11 cellular contexts compared by ENCODE assay signal in the genomic region with DNA sequence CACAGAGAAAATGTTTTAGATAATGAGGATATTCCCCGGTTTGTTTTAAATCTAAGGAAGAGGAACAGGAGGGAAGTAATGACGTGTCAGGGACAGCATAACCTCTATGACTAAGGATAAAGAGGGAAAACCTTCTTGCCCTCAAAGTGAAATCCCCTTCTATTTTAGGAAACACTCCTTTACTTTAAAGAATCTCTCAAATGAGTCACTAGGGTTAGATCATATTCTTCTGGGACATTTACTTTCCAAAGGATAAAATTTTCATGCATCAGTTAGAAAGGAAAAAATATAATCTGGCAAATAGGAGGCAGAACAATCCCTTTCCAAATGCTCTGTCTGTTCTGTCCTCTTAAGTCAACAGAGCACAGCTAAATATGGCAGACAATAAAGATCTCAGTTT. TPM values are rescaled to one million over a fixed set of nuclear protein-coding genes. Genes with fewer than 3 reads are reported as not detected.
DNase-seq lines count a peak whose midpoint lies in the region; ATAC-seq, FAIRE-seq and TF ChIP-seq lines count a peak whose summit lies in the region.
"Had no signal": no experiment of that assay in that cellular context is flagged by ENCODE, and none has a peak within 500 bp of the region (broad histone marks: within the 10 kb centered on the region; RNA-seq: fewer than 3 reads in every experiment).

No MANE protein-coding gene starts in this region.

- no peak overlapping the region for H2AK5ac ChIP-seq in mesendoderm (ENCODE audit: low read length)

- H3K4me2 ChIP-seq in A549 (peak overlapping the region; percentile 27; the same call in 2 of the 3 replicates), mesendoderm (ENCODE audit: low read length) (no peak overlapping the region)

- H3K27ac ChIP-seq in A549 (no peak overlapping the region), HEK293 (ENCODE audit: extremely low read depth, low read depth, low read length) (no peak overlapping the region), mesendoderm (ENCODE audit: low read depth, low read length) (no peak overlapping the region)
- H3K27ac ChIP-seq: Peyer's patch, stomach had no signal

- TF ChIP-seq CTCF in A549 (IDR thresholded peaks at IDR 0.05) (no peak), HEK293 (tag by site-specific recombination; IDR thresholded peaks at IDR 0.05) (no peak), astrocyte of the spinal cord (IDR thresholded peaks at IDR 0.05; ENCODE audit: low read depth, low read length) (no peak)

- TF ChIP-seq RAD21 in A549 (conservative IDR thresholded peaks at IDR 0.05 in 1 of 2, IDR thresholded peaks at IDR 0.05 in 1 of 2) = no peak

- no peaks in the 10 kb centered on the region for H3K79me1 ChIP-seq in mesendoderm (ENCODE audit: low read length)

- no peak for FAIRE-seq in A549 (lab: Jason Lieb, UNC)

- CTCF ChIA-PET in A549 (lab: Yijun Ruan, JAX) (no interaction called here), HEK293 (lab: Yijun Ruan, JAX) (no interaction called here)

- no peaks in the 10 kb centered on the region for H3K79me2 ChIP-seq in mesendoderm (ENCODE audit: control insufficient read depth, insufficient read depth, low read length)

- in situ Hi-C loops in astrocyte of the spinal cord (cut with HindIII; ENCODE audit: low sequenced_read_pairs) = no loop called here

- DNase-seq in A549 (ENCODE audit: low read depth in 1 of 2, low spot score in 1 of 2) = peak in 1 of 2 experiments; percentile 32
- peak; percentile 84 for DNase-seq in astrocyte of the spinal cord (ENCODE audit: low read depth, low spot score)
- peak; percentile 81 for DNase-seq in iris pigment epithelial cell (ENCODE audit: low read depth)
- no peak for DNase-seq in NCI-H510A (lab: John Stamatoyannopoulos, UW)
- no peak for DNase-seq in mesendoderm
- no peak for DNase-seq in cerebellar nuclear complex (lab: John Stamatoyannopoulos, UW)
- DNase-seq: activated CD4-positive, alpha-beta T cell treated with anti-CD3 and anti-CD28 coated beads for 4 hours; Peyer's patch; stomach had no signal

- H3K36me3 ChIP-seq in HEK293 (ENCODE audit: control insufficient read depth in 2 of 2, insufficient read depth in 1 of 2, low read length in 2 of 2) (no peaks in the 10 kb centered on the region), mesendoderm (ENCODE audit: control insufficient read depth, insufficient read depth, low read length) (no peaks in the 10 kb centered on the region)
- H3K36me3 ChIP-seq: Peyer's patch, stomach had no signal

- H2BK5ac ChIP-seq in mesendoderm (ENCODE audit: low read length) = no peak overlapping the region

- no peaks in the 10 kb centered on the region for H3K27me3 ChIP-seq in mesendoderm (ENCODE audit: insufficient read depth, low read length, poor library complexity)
- H3K27me3 ChIP-seq: Peyer's patch, stomach had no signal

- TF ChIP-seq POLR2A in A549 (IDR thresholded peaks at IDR 0.05; ENCODE audit: low read length) = no peak

- H3K4me1 ChIP-seq in A549 (peaks cover 15% of the 10 kb centered on the region; the same call in 1 of the 3 replicates), HEK293 (ENCODE audit: control insufficient read depth, insufficient read depth, low read length) (no peaks in the 10 kb centered on the region; the same call in 1 of the 2 replicates), mesendoderm (ENCODE audit: control insufficient read depth, low read depth, low read length) (no peaks in the 10 kb centered on the region)
- H3K4me1 ChIP-seq: Peyer's patch had no signal

- POLR2A ChIA-PET in A549 (lab: Yijun Ruan, JAX) (interaction anchor here (0.8 kb wide), 1 partner anchor 11 kb away, joined by 3 read pairs; no protein-coding TSS in a partner anchor), HEK293 (lab: Yijun Ruan, JAX) (no interaction called here)

- H2BK120ac ChIP-seq in mesendoderm (ENCODE audit: low read depth, low read length) = no peak overlapping the region

- H4K8ac ChIP-seq in mesendoderm (ENCODE audit: low read depth, low read length) = no peak overlapping the region

- no peak overlapping the region for H3K4ac ChIP-seq in mesendoderm (ENCODE audit: low read depth, low read length)

- no peak for TF ChIP-seq EP300 in A549 (IDR thresholded peaks at IDR 0.05)

- no peak overlapping the region for H4K5ac ChIP-seq in mesendoderm (ENCODE audit: low read length)

- H3K9me3 ChIP-seq in A549 = peaks cover 5% of the 10 kb centered on the region; the same call in 1 of the 3 replicates
- no peaks in the 10 kb centered on the region for H3K9me3 ChIP-seq in HEK293 (ENCODE audit: control insufficient read depth, insufficient read depth, low read depth, low read length)
- H3K9me3 ChIP-seq: Peyer's patch had no signal

- H2BK15ac ChIP-seq in mesendoderm (replicated peaks; ENCODE audit: low read depth) = no peak overlapping the region

- no peak overlapping the region for H3K23ac ChIP-seq in mesendoderm (ENCODE audit: low read length)

- ATAC-seq in A549 (peak; percentile 75 to 78; a peak in 5 of 6 replicates), GM18858 (IDR thresholded peaks at IDR 0.05; ENCODE audit: unreplicated experiment) (no peak)

- H3K4me3 ChIP-seq in A549 (no peak overlapping the region), HEK293 (ENCODE audit: low read depth, low read length) (no peak overlapping the region), astrocyte of the spinal cord (ENCODE audit: low read depth, low read length) (no peak overlapping the region), mesendoderm (ENCODE audit: low read length) (no peak overlapping the region)
- H3K4me3 ChIP-seq: Peyer's patch, stomach had no signal

- 6% methylated on average over 2 of the region's 2 CpGs for WGBS in A549 (ENCODE audit: missing lambda C conversion rate)
- WGBS in mesendoderm (ENCODE audit: extremely low coverage, insufficient coverage, low lambda C conversion rate) = no CpG with 5 or more reads among the region's 2 CpGs

- no peak overlapping the region for H3K18ac ChIP-seq in mesendoderm (ENCODE audit: low read length)

- H3K9ac ChIP-seq in mesendoderm (ENCODE audit: low read length) = no peak overlapping the region

- H3K56ac ChIP-seq in mesendoderm (ENCODE audit: low read length) = no peak overlapping the region

TF ChIP-seq in A549, 52 proteins besides CTCF, POLR2A, EP300 and RAD21:
- TF ChIP-seq HDAC2 (IDR thresholded peaks at IDR 0.05) = no peak
- TF ChIP-seq CEBPB (IDR thresholded peaks at IDR 0.05) = no peak
- no peak for TF ChIP-seq KDM1A (IDR thresholded peaks at IDR 0.05; ENCODE audit: low read depth)
- TF ChIP-seq MAX (IDR thresholded peaks at IDR 0.05) = no peak
- no peak for TF ChIP-seq FOSL2 (IDR thresholded peaks at IDR 0.05)
- TF ChIP-seq FOSL2 (CRISPR knock-in tag; IDR thresholded peaks at IDR 0.05) = peak; percentile 65
- no peak for TF ChIP-seq ZNF302 (CRISPR knock-in tag; IDR thresholded peaks at IDR 0.05)

TF ChIP-seq in HEK293, 187 proteins besides CTCF, POLR2A, EP300 and RAD21 (continues in another document):
- TF ChIP-seq BCL11A (tag by site-specific recombination; IDR thresholded peaks at IDR 0.05; ENCODE audit: low read depth) = no peak
- peak; percentile 43; the same call in 1 of the 2 replicates for TF ChIP-seq ZNF184 (tag by site-specific recombination; IDR thresholded peaks at IDR 0.05)
- 0 out of 2 replicates have a peak, but pooled peaks have one; percentile 18 for TF ChIP-seq ZNF629 (tag by site-specific recombination; IDR thresholded peaks at IDR 0.05)
- TF ChIP-seq ZNF426 (tag by site-specific recombination; IDR thresholded peaks at IDR 0.05) = no peak
- TF ChIP-seq ZNF548 (tag by site-specific recombination; IDR thresholded peaks at IDR 0.05) = no peak
- peak; percentile 38; the same call in 1 of the 2 replicates for TF ChIP-seq PRDM6 (tag by site-specific recombination; IDR thresholded peaks at IDR 0.05)
- TF ChIP-seq ZNF23 (tag by site-specific recombination; IDR thresholded peaks at IDR 0.05; ENCODE audit: borderline replicate concordance) = no peak
- TF ChIP-seq ZNF433 (tag by site-specific recombination; IDR thresholded peaks at IDR 0.05; ENCODE audit: low read depth) = no peak
- no peak for TF ChIP-seq YY1 (tag by site-specific recombination; IDR thresholded peaks at IDR 0.05)
- TF ChIP-seq, protein P1, sequence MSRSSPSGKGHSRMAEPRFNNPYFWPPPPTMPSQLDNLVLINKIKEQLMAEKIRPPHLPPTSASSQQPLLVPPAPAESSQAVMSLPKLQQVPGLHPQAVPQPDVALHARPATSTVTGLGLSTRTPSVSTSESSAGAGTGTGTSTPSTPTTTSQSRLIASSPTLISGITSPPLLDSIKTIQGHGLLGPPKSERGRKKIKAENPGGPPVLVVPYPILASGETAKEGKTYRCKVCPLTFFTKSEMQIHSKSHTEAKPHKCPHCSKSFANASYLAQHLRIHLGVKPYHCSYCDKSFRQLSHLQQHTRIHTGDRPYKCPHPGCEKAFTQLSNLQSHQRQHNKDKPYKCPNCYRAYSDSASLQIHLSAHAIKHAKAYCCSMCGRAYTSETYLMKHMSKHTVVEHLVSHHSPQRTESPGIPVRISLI (tag by site-specific recombination; IDR thresholded peaks at IDR 0.05) = 0 out of 2 replicates have a peak, but pooled peaks have one; percentile 21

RNA-seq across cellular contexts. Expression of gene UBE2E2, which starts 43.2 kb away (rescaled TPM):
- polyA plus RNA-seq in A549 (2011; rRNA removed) (42.3 and 56.1 TPM in 2 replicates), A549 (2017; fragmentation: RNase III; extraction: RNeasy Plus Mini Kit Qiagen cat#74134 plus additional on column Dnase treatment) (28.3 to 30.0 TPM (median 29.9 TPM) in 3 replicates)
- polyA plus RNA-seq in A549 (2012; cell fraction: cytosol; rRNA removed) = 37.5 and 39.3 TPM in 2 replicates
- 16.2 TPM in 2 replicates for polyA plus RNA-seq in A549 (2012; cell fraction: nucleus; rRNA removed)
- polyA minus RNA-seq in A549 (2011; rRNA and poly(A)+ RNA removed) = 18.1 and 23.0 TPM in 2 replicates
- polyA plus RNA-seq in mesendoderm (2013, experiment 1 of 2) = 23.6 TPM
- 24.9 TPM for polyA plus RNA-seq in mesendoderm (2013, experiment 2 of 2)

Comparison
In these comparisons a context has a peak if more than half of its experiments do, and no peak if none do; other contexts are left out.
1. DNase-seq: peak in astrocyte of the spinal cord (single experiment) and iris pigment epithelial cell (single experiment); none in NCI-H510A (single experiment), mesendoderm (single experiment) and cerebellar nuclear complex (0 of 2).